7 cellular contexts compared by ENCODE assay signal in genomic region chr6:15822835-15823234, GRCh38.
"Had no signal": no experiment of that assay in that cellular context is flagged by ENCODE, and none has a peak within 500 bp of the region (broad histone marks: within the 10 kb centered on the region; RNA-seq: fewer than 3 reads in every experiment).

No MANE protein-coding gene starts in this region.

- ATAC-seq: HCT116 had no signal

- H3K9me3 ChIP-seq: HAP-1 had no signal

- DNase-seq: GM23248, GOT3, H7, IMR-90 had no signal

- H3K9ac ChIP-seq: GM23248 had no signal

- H2AFZ ChIP-seq: GM23248 had no signal

- FAIRE-seq: HTR-8/SVneo had no signal

- H3K36me3 ChIP-seq: HAP-1 had no signal

- H3K27ac ChIP-seq: GM23248 had no signal

- H3K4me3 ChIP-seq: GM23248, HAP-1 had no signal
